15 cellular contexts compared by ENCODE assay signal in genomic region chr1:13762642-13763041, GRCh38.
A peak's percentile ranks its signal among the peaks of the same experiment; 100 is the strongest.
DNase-seq lines count a peak whose midpoint lies in the region; ATAC-seq and TF ChIP-seq lines count a peak whose summit lies in the region.
"Had no signal": no experiment of that assay in that cellular context is flagged by ENCODE, and none has a peak within 500 bp of the region (broad histone marks: within the 10 kb centered on the region; RNA-seq: fewer than 3 reads in every experiment).

No MANE protein-coding gene starts in this region.

- peaks cover 33 to 81% (median 63%) of the 10 kb centered on the region in 10 experiments for H3K4me1 ChIP-seq in BLaER1 treated with 17β-estradiol and CSF1 and Interleukin-3, amounts not matched to agents 10 nM and 100 nM
- H3K4me1 ChIP-seq in H9 (ENCODE audit: insufficient read depth, low read length), result peaks cover 11% of the 10 kb centered on the region
- H3K4me1 ChIP-seq in neural progenitor cell, result peaks cover 46% of the 10 kb centered on the region
- H3K4me1 ChIP-seq: BE2C had no signal

- H4K8ac ChIP-seq in H9 (replicated peaks; ENCODE audit: insufficient read length, low read depth, low read length), result no peak overlapping the region

- WGBS in H9 (ENCODE audit: extremely low coverage, insufficient read length, low lambda C conversion rate), result no CpG with 5 or more reads among the region's 8 CpGs

- ATAC-seq in HG03135 (IDR thresholded peaks at IDR 0.05; ENCODE audit: unreplicated experiment), result no peak
- ATAC-seq: foreskin keratinocyte had no signal

- no peak overlapping the region for H3K4ac ChIP-seq in H9 (ENCODE audit: low read depth, low read length)

- H3K36me3 ChIP-seq in BLaER1 treated with 17β-estradiol and CSF1 and Interleukin-3, amounts not matched to agents 10 nM and 100 nM, result peaks cover 13 to 74% (median 51%) of the 10 kb centered on the region in 11 experiments
- H3K36me3 ChIP-seq in neural progenitor cell, result no peaks in the 10 kb centered on the region
- H3K36me3 ChIP-seq in WERI-Rb-1, result no peaks in the 10 kb centered on the region
- H3K36me3 ChIP-seq: BE2C had no signal

- no peak overlapping the region for H3T11ph ChIP-seq in H9 (ENCODE audit: low read length)

- H3K4me1 Mint-ChIP-seq in H9, result peaks cover 61 to 63% of the 10 kb centered on the region in 2 experiments
- peaks cover 56% of the 10 kb centered on the region for H3K4me1 Mint-ChIP-seq in neural progenitor cell

- H3K36me3 Mint-ChIP-seq in H9 (ENCODE audit: insufficient read depth in 1 of 3, low read depth in 3 of 3) (no peaks in the 10 kb centered on the region; a peak in 1 of 7 replicates), neural progenitor cell (peaks cover 2% of the 10 kb centered on the region)

- H3K23me2 ChIP-seq in H9 (ENCODE audit: insufficient read length, low read depth, low read length, poor library complexity, severe bottlenecking), result no peaks in the 10 kb centered on the region

- H3K27ac Mint-ChIP-seq in H9, result peak overlapping the region in 1 of 3 experiments; percentile 79; a peak in 1 of 7 replicates
- peak overlapping the region; percentile 74 for H3K27ac Mint-ChIP-seq in neural progenitor cell
- H3K27ac Mint-ChIP-seq: activated CD4-positive, alpha-beta memory T cell treated with anti-CD3 and anti-CD28 coated beads for 36 hours had no signal

- no peak overlapping the region for H2BK20ac ChIP-seq in H9 (ENCODE audit: low read depth, low read length, poor library complexity, severe bottlenecking)

- peaks cover 95 to 100% (median 100%) of the 10 kb centered on the region in 11 experiments for H4K20me1 ChIP-seq in BLaER1 treated with 17β-estradiol and CSF1 and Interleukin-3, amounts not matched to agents 10 nM and 100 nM
- no peaks in the 10 kb centered on the region for H4K20me1 ChIP-seq in H9 (ENCODE audit: control insufficient read depth, insufficient read depth, insufficient read length)
- H4K20me1 ChIP-seq in neural progenitor cell (ENCODE audit: low read depth), result peaks cover 85% of the 10 kb centered on the region

- peak overlapping the region; percentile 30 to 73 (median 66) for H3K4me2 ChIP-seq in BLaER1 treated with 17β-estradiol and CSF1 and Interleukin-3, amounts not matched to agents 10 nM and 100 nM
- H3K4me2 ChIP-seq in H9 (ENCODE audit: insufficient read depth, insufficient read length, low read length) (no peak overlapping the region), neural progenitor cell (peak overlapping the region; percentile 42)

- H4K5ac ChIP-seq in H9 (ENCODE audit: insufficient read length, low read depth, low read length), result no peak overlapping the region

- no peak overlapping the region for H3K18ac ChIP-seq in H9 (ENCODE audit: insufficient read length, low read depth, low read length)

- H2BK12ac ChIP-seq in H9 (ENCODE audit: insufficient read length, low read depth, low read length), result no peak overlapping the region

- H3K27ac ChIP-seq in BLaER1 treated with 17β-estradiol and CSF1 and Interleukin-3, amounts not matched to agents 10 nM and 100 nM, result peak overlapping the region in 6 of 11 experiments; percentile 15 to 45 (median 31); a peak in 9 of 22 replicates
- H3K27ac ChIP-seq in H9 (ENCODE audit: insufficient read length, low read depth, low read length) (no peak overlapping the region), angular gyrus (ENCODE audit: low read depth, low read length) (peak overlapping the region; percentile 59), neural progenitor cell (peak overlapping the region; percentile 15), WERI-Rb-1 (no peak overlapping the region)
- H3K27ac ChIP-seq: foreskin keratinocyte, parathyroid adenoma, spleen had no signal

- H2AFZ ChIP-seq in H9 (ENCODE audit: low read length), result no peak overlapping the region
- H2AFZ ChIP-seq in neural progenitor cell (replicated peaks), result no peak overlapping the region
- H2AFZ ChIP-seq: parathyroid adenoma had no signal

- peaks cover 6% of the 10 kb centered on the region; the same call in 1 of the 2 replicates for H3K79me2 ChIP-seq in H9 (ENCODE audit: insufficient read depth, low read length)
- H3K79me2 ChIP-seq in neural progenitor cell (ENCODE audit: low read depth), result peaks cover 97% of the 10 kb centered on the region

- H3K4me3 ChIP-seq in BLaER1 treated with 17β-estradiol and CSF1 and Interleukin-3, amounts not matched to agents 10 nM and 100 nM, result no peak overlapping the region
- no peak overlapping the region for H3K4me3 ChIP-seq in neural progenitor cell
- no peak overlapping the region for H3K4me3 ChIP-seq in WERI-Rb-1 (ENCODE audit: low read depth, low read length)
- H3K4me3 ChIP-seq: spleen had no signal

- H3K9me3 Mint-ChIP-seq in H9, result no peaks in the 10 kb centered on the region
- no peaks in the 10 kb centered on the region for H3K9me3 Mint-ChIP-seq in neural progenitor cell
- H3K9me3 Mint-ChIP-seq: activated CD4-positive, alpha-beta memory T cell treated with anti-CD3 and anti-CD28 coated beads for 36 hours had no signal

- H3K56ac ChIP-seq in H9 (ENCODE audit: insufficient read length, low read depth, low read length), result no peak overlapping the region

- no peaks in the 10 kb centered on the region for H3K27me3 ChIP-seq in BLaER1 treated with 17β-estradiol and CSF1 and Interleukin-3, amounts not matched to agents 10 nM and 100 nM
- no peaks in the 10 kb centered on the region for H3K27me3 ChIP-seq in H9 (ENCODE audit: insufficient read depth, low read length)
- H3K27me3 ChIP-seq in neural progenitor cell, result no peaks in the 10 kb centered on the region
- no peaks in the 10 kb centered on the region for H3K27me3 ChIP-seq in WERI-Rb-1 (ENCODE audit: insufficient read depth, low read depth, severe bottlenecking)
- H3K27me3 ChIP-seq: BE2C, foreskin keratinocyte, spleen had no signal

- TF ChIP-seq CTCF in H9 (conservative IDR thresholded peaks at IDR 0.05) (no peak), neural progenitor cell (IDR thresholded peaks at IDR 0.05) (no peak), WERI-Rb-1 (IDR thresholded peaks at IDR 0.05; ENCODE audit: low read depth, low read length) (no peak)

- H2BK120ac ChIP-seq in H9 (ENCODE audit: low read depth, low read length, poor library complexity, severe bottlenecking), result no peak overlapping the region

- H2AK5ac ChIP-seq in H9 (ENCODE audit: insufficient read length, low read length), result no peak overlapping the region

- H3F3A ChIP-seq in neural progenitor cell (ENCODE audit: low read depth), result peaks cover 13% of the 10 kb centered on the region

- no peak overlapping the region for H4K91ac ChIP-seq in H9 (ENCODE audit: insufficient read length, low read depth, low read length)

- H3K14ac ChIP-seq in H9 (ENCODE audit: insufficient read depth, low read length), result peak overlapping the region; percentile 24; the same call in 1 of the 2 replicates

- H3K9me3 ChIP-seq in BLaER1 treated with 17β-estradiol and CSF1 and Interleukin-3, amounts not matched to agents 10 nM and 100 nM (replicated peaks in 1 of 11), result no peaks in the 10 kb centered on the region
- no peaks in the 10 kb centered on the region for H3K9me3 ChIP-seq in H9 (ENCODE audit: control insufficient read depth, low read depth, low read length)
- H3K9me3 ChIP-seq in neural progenitor cell (ENCODE audit: low read depth), result no peaks in the 10 kb centered on the region
- H3K9me3 ChIP-seq in WERI-Rb-1 (ENCODE audit: severe bottlenecking), result no peaks in the 10 kb centered on the region
- H3K9me3 ChIP-seq: BE2C, spleen had no signal

- H2BK15ac ChIP-seq in H9 (ENCODE audit: low read depth, low read length), result no peak overlapping the region

- no peaks in the 10 kb centered on the region; the same call in 1 of the 2 replicates for H3K27me3 Mint-ChIP-seq in H9 (ENCODE audit: low read depth)
- peaks cover 2% of the 10 kb centered on the region for H3K27me3 Mint-ChIP-seq in neural progenitor cell (ENCODE audit: insufficient read depth, low read depth)
- H3K27me3 Mint-ChIP-seq: activated CD4-positive, alpha-beta memory T cell treated with anti-CD3 and anti-CD28 coated beads for 36 hours had no signal

- DNase-seq in H9, result no peak
- peak; percentile 7 for DNase-seq in neural progenitor cell (ENCODE audit: low spot score)
- no peak for DNase-seq in NOMO-1 treated with dmso at 0.1 percent for 144 hours (lab: John Stamatoyannopoulos, UW; ENCODE audit: unreplicated experiment)
- no peak for DNase-seq in WERI-Rb-1
- DNase-seq in effector CD4-positive, alpha-beta T cell, result no peak
- DNase-seq: activated CD4-positive, alpha-beta memory T cell treated with anti-CD3 and anti-CD28 coated beads for 36 hours; BE2C; foreskin keratinocyte; mesenchymal stem cell; NCI-H1694 treated with DMSO at 0.1 percent for 48 hours; spleen had no signal

- H3K23ac ChIP-seq in H9 (ENCODE audit: insufficient read length, low read depth, low read length), result no peak overlapping the region

- H3K79me1 ChIP-seq in H9 (ENCODE audit: insufficient read depth, low read depth, low read length, poor library complexity, severe bottlenecking), result peaks cover 3% of the 10 kb centered on the region

- H3K9ac ChIP-seq in BLaER1 treated with 17β-estradiol and CSF1 and Interleukin-3, amounts not matched to agents 10 nM and 100 nM, result peak overlapping the region in 2 of 11 experiments; percentile 32 to 40; a peak in 2 of 22 replicates
- H3K9ac ChIP-seq in H9 (ENCODE audit: extremely low read depth, insufficient read length, low read length), result no peak overlapping the region
- no peak overlapping the region for H3K9ac ChIP-seq in neural progenitor cell
- H3K9ac ChIP-seq: parathyroid adenoma had no signal

- H2BK5ac ChIP-seq in H9 (ENCODE audit: insufficient read length, low read length), result no peak overlapping the region

- H3K4me3 Mint-ChIP-seq in H9 (no peak overlapping the region), neural progenitor cell (no peak overlapping the region)
- H3K4me3 Mint-ChIP-seq: activated CD4-positive, alpha-beta memory T cell treated with anti-CD3 and anti-CD28 coated beads for 36 hours had no signal

Comparison
In these comparisons a context has a peak if more than half of its experiments do, and no peak if none do; other contexts are left out.
1. H3K27ac ChIP-seq: peak in BLaER1 treated with 17β-estradiol and CSF1 and Interleukin-3, amounts not matched to agents 10 nM and 100 nM (6 of 11), angular gyrus (single experiment) and neural progenitor cell (single experiment); none in H9 (single experiment) and WERI-Rb-1 (single experiment).